Comparison of ENCODE assay signal across 16 cellular contexts in genomic region chr6:111503660-111504059, GRCh38. TPM values are rescaled to one million over a fixed set of nuclear protein-coding genes. Genes with fewer than 3 reads are reported as not detected.
DNase-seq lines count a peak whose midpoint lies in the region; ATAC-seq and TF ChIP-seq lines count a peak whose summit lies in the region.
"Had no signal": no experiment of that assay in that cellular context is flagged by ENCODE, and none has a peak within 500 bp of the region (broad histone marks: within the 10 kb centered on the region; RNA-seq: fewer than 3 reads in every experiment).

No MANE protein-coding gene starts in this region.

- H3K79me1 ChIP-seq in mesendoderm (ENCODE audit: low read length): peaks cover 3% of the 10 kb centered on the region

- H3K27me3 ChIP-seq in mesendoderm (ENCODE audit: insufficient read depth, low read length, poor library complexity) (no peaks in the 10 kb centered on the region), GM23248 (replicated peaks; ENCODE audit: insufficient read depth) (no peaks in the 10 kb centered on the region), psoas muscle (ENCODE audit: insufficient read depth in 3 of 3, low read length in 2 of 3) (no peaks in the 10 kb centered on the region)
- H3K27me3 ChIP-seq: BLaER1 treated with 17β-estradiol and CSF1 and Interleukin-3, amounts not matched to agents 10 nM and 100 nM; Peyer's patch; suprapubic skin had no signal

- no peak for ATAC-seq in psoas muscle
- ATAC-seq: left colon had no signal

- no peak overlapping the region for H3K4ac ChIP-seq in mesendoderm (ENCODE audit: low read depth, low read length)

- no peak overlapping the region for H3K4me2 ChIP-seq in mesendoderm (ENCODE audit: low read length)
- H3K4me2 ChIP-seq in GM23248 (ENCODE audit: unreplicated experiment): no peak overlapping the region
- H3K4me2 ChIP-seq: BLaER1 treated with 17β-estradiol and CSF1 and Interleukin-3, amounts not matched to agents 10 nM and 100 nM had no signal

- H3K27ac ChIP-seq in SK-N-MC (peak overlapping the region; percentile 94), mesendoderm (ENCODE audit: low read depth, low read length) (no peak overlapping the region), GM23248 (no peak overlapping the region), psoas muscle (no peak overlapping the region)
- H3K27ac ChIP-seq: BLaER1 treated with 17β-estradiol and CSF1 and Interleukin-3, amounts not matched to agents 10 nM and 100 nM; Peyer's patch; skin epidermis; suprapubic skin had no signal

- H2BK5ac ChIP-seq in mesendoderm (ENCODE audit: low read length): no peak overlapping the region

- H4K8ac ChIP-seq in mesendoderm (ENCODE audit: low read depth, low read length): no peak overlapping the region

- no peaks in the 10 kb centered on the region for H3K9me2 ChIP-seq in GM23248 (ENCODE audit: insufficient read depth)

- H2BK15ac ChIP-seq in mesendoderm (replicated peaks; ENCODE audit: low read depth): no peak overlapping the region

- no peaks in the 10 kb centered on the region for H3K36me3 ChIP-seq in SK-N-MC (ENCODE audit: insufficient read depth, low read length)
- H3K36me3 ChIP-seq in mesendoderm (ENCODE audit: control insufficient read depth, insufficient read depth, low read length): no peaks in the 10 kb centered on the region
- no peaks in the 10 kb centered on the region for H3K36me3 ChIP-seq in GM23248 (ENCODE audit: low read depth)
- no peaks in the 10 kb centered on the region for H3K36me3 ChIP-seq in psoas muscle (ENCODE audit: insufficient read depth in 1 of 2, low read depth in 1 of 2)
- H3K36me3 ChIP-seq: Peyer's patch, suprapubic skin had no signal

- H2BK120ac ChIP-seq in mesendoderm (ENCODE audit: low read depth, low read length): no peak overlapping the region

- no peak overlapping the region for H2AFZ ChIP-seq in GM23248

- H3K4me1 ChIP-seq in mesendoderm (ENCODE audit: control insufficient read depth, low read depth, low read length) (no peaks in the 10 kb centered on the region), GM23248 (ENCODE audit: insufficient read depth) (peaks cover 9% of the 10 kb centered on the region; the same call in 1 of the 2 replicates), psoas muscle (no peaks in the 10 kb centered on the region)
- H3K4me1 ChIP-seq: BLaER1 treated with 17β-estradiol and CSF1 and Interleukin-3, amounts not matched to agents 10 nM and 100 nM; Peyer's patch had no signal

- no peak for TF ChIP-seq CTCF in psoas muscle (IDR thresholded peaks at IDR 0.05)

- no CpG with 5 or more reads among the region's 2 CpGs for WGBS in mesendoderm (ENCODE audit: extremely low coverage, insufficient coverage, low lambda C conversion rate)
- 50 to 51% methylated on average over 2 of the region's 2 CpGs for WGBS in GM23248 (ENCODE audit: low coverage in 1 of 2, low lambda C conversion rate in 2 of 2, missing lambda C conversion rate in 2 of 2), 2 experiments
- WGBS in psoas muscle, 3 donors: 23 to 27% (median 24%) methylated on average over 2 of the region's 2 CpGs

- H4K5ac ChIP-seq in mesendoderm (ENCODE audit: low read length): no peak overlapping the region

- no peak overlapping the region for H3K23ac ChIP-seq in mesendoderm (ENCODE audit: low read length)

- intact Hi-C loops in psoas muscle (cut with DNase I): no loop called here

- no peaks in the 10 kb centered on the region for H3K79me2 ChIP-seq in mesendoderm (ENCODE audit: control insufficient read depth, insufficient read depth, low read length)
- H3K79me2 ChIP-seq in GM23248 (ENCODE audit: insufficient read depth): peaks cover 11% of the 10 kb centered on the region; the same call in 1 of the 2 replicates

- peak overlapping the region; percentile 66 for H3K4me3 ChIP-seq in SK-N-MC
- no peak overlapping the region for H3K4me3 ChIP-seq in mesendoderm (ENCODE audit: low read length)
- no peak overlapping the region for H3K4me3 ChIP-seq in GM23248
- no peak overlapping the region for H3K4me3 ChIP-seq in psoas muscle
- H3K4me3 ChIP-seq: BLaER1 treated with 17β-estradiol and CSF1 and Interleukin-3, amounts not matched to agents 10 nM and 100 nM; Peyer's patch; skin epidermis; suprapubic skin had no signal

- peak; percentile 58 for DNase-seq in DMS53 (lab: John Stamatoyannopoulos, UW)
- peak; percentile 57 for DNase-seq in NCI-H2029 (lab: John Stamatoyannopoulos, UW)
- DNase-seq in SK-N-MC (ENCODE audit: low read depth, low spot score): no peak
- DNase-seq in mesendoderm: no peak
- no peak for DNase-seq in GM23248
- DNase-seq in AML-193 (lab: John Stamatoyannopoulos, UW): no peak
- no peak for DNase-seq in pons (ENCODE audit: low spot score)
- no peak for DNase-seq in psoas muscle
- DNase-seq: activated CD4-positive, alpha-beta T cell treated with anti-CD3 and anti-CD28 coated beads, Interleukin-2, amount 50 U/mL, for 48 hours; H9; head of caudate nucleus; left colon; Peyer's patch had no signal

- H3F3A ChIP-seq in GM23248 (ENCODE audit: insufficient read depth): no peaks in the 10 kb centered on the region

- H3K9me3 ChIP-seq in SK-N-MC (ENCODE audit: low read depth, low read length) (no peaks in the 10 kb centered on the region), GM23248 (ENCODE audit: low read depth) (no peaks in the 10 kb centered on the region), psoas muscle (no peaks in the 10 kb centered on the region)
- H3K9me3 ChIP-seq: Peyer's patch, suprapubic skin had no signal

- peak overlapping the region; percentile 87 for H3K18ac ChIP-seq in mesendoderm (ENCODE audit: low read length)

- no peak overlapping the region for H2AK5ac ChIP-seq in mesendoderm (ENCODE audit: low read length)

- no peaks in the 10 kb centered on the region for H4K20me1 ChIP-seq in GM23248 (ENCODE audit: insufficient read depth)

- in situ Hi-C loops in GM23248 (cut with MboI): no loop called here

- peak overlapping the region; percentile 68 for H3K9ac ChIP-seq in SK-N-MC (ENCODE audit: insufficient read length)
- H3K9ac ChIP-seq in mesendoderm (ENCODE audit: low read length): no peak overlapping the region
- H3K9ac ChIP-seq in GM23248: no peak overlapping the region
- H3K9ac ChIP-seq: BLaER1 treated with 17β-estradiol and CSF1 and Interleukin-3, amounts not matched to agents 10 nM and 100 nM had no signal

- no peak overlapping the region for H3K56ac ChIP-seq in mesendoderm (ENCODE audit: low read length)

RNA-seq across cellular contexts. Expression of gene REV3L, which starts 20.6 kb away (rescaled TPM):
- polyA plus RNA-seq in mesendoderm (2013, experiment 1 of 2): 3.5 TPM
- polyA plus RNA-seq in mesendoderm (2013, experiment 2 of 2): 2.2 TPM
- 25.1 and 31.7 TPM in 2 replicates for total RNA-seq in GM23248 (2014; rRNA removed; shearing (Covaris generic))
- polyA plus RNA-seq in GM23248 (2016; fragmentation: Nextera tagmentation; extraction: Ambion mirVana) (24.0 and 25.0 TPM in 2 replicates), psoas muscle (10 to 100 TPM in 2 of 3 donors, 1 to 10 TPM in 1; 9.0 to 11.6 (median 11.3) TPM)
- 10 to 100 TPM; 18.8 to 36.3 (median 30.7) TPM for total RNA-seq in psoas muscle

Comparison
In these comparisons a context has a peak if more than half of its experiments do, and no peak if none do; other contexts are left out.
1. DNase-seq: peak in DMS53 (single experiment) and NCI-H2029 (single experiment); none in SK-N-MC (single experiment), mesendoderm (single experiment), GM23248 (single experiment), AML-193 (0 of 2), pons (single experiment) and psoas muscle (0 of 2).